37 cellular contexts compared by ENCODE assay signal in the genomic region with DNA sequence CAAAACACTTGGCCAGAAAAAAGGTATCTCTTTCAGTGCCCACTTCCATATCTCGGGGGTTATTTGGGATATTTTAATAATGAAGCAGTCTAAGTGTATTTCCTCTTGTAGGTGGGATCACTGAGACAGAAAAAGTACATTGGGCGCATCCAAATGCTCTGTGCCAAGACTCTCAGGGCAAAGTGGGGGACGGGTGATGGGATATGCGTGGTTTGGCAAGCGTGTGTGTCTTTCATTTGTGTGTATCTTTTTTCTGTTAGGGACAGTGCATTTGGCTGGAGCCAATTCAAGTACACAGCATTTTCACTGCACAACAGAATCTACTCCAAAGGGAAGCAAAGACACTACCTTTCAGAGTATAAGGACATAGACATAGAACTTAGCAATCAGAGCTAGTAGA. TPM values are rescaled to one million over a fixed set of nuclear protein-coding genes. Genes with fewer than 3 reads are reported as not detected.
"Had no signal": no experiment of that assay in that cellular context is flagged by ENCODE, and none has a peak within 500 bp of the region (broad histone marks: within the 10 kb centered on the region; RNA-seq: fewer than 3 reads in every experiment).

No MANE protein-coding gene starts in this region.

- H3K27me3 ChIP-seq: adrenal gland, body of pancreas, colonic mucosa, dorsolateral prefrontal cortex, esophagus muscularis mucosa, foreskin keratinocyte, gastrocnemius medialis had no signal

- H3K9me3 Mint-ChIP-seq: activated B cell treated with CpG ODN at 0.5 μM for 24 hours; activated CD8-positive, alpha-beta T cell treated with anti-CD3 and anti-CD28 coated beads for 36 hours; activated naive CD4-positive, alpha-beta T cell treated with anti-CD3 and anti-CD28 coated beads for 36 hours; activated naive CD4-positive, alpha-beta T cell treated with anti-CD3 and anti-CD28 coated beads, Interleukin-2, amount 50 U/mL, for 24 hours; activated naive CD8-positive, alpha-beta T cell treated with anti-CD3 and anti-CD28 coated beads for 36 hours; activated naive CD8-positive, alpha-beta T cell treated with anti-CD3 and anti-CD28 coated beads, Interleukin-2, amount 50 U/mL, for 24 hours; activated T-helper 1 cell treated with anti-CD3 and anti-CD28 coated beads, Interleukin-12 subunit alpha, Interleukin-12 subunit beta, Interleukin-2, Interleukin-4 antibody, amounts not matched to agents 30 ng/mL and 10 ng/mL and 1 ng/mL, durations not matched to agents 14 hours and 24 hours and 36 hours; activated T-helper 2 cell treated with anti-CD3 and anti-CD28 coated beads, Interferon-gamma antibody, Interleukin-2, Interleukin-4, amounts not matched to agents 10 μg/mL and 5 μg/mL and 100 μg/mL, durations not matched to agents 14 hours and 24 hours and 36 hours; dendritic cell treated with granulocyte-macrophage colony-stimulating factor and Interleukin-4, amounts not matched to agents 40 ng/mL and 50 ng/mL, for 4 days; endodermal cell; T-helper 2 cell treated with Interferon-gamma antibody and Interleukin-4, amounts not matched to agents 5 μg/mL and 100 μg/mL, for 36 hours had no signal

- H3K4me3 Mint-ChIP-seq: activated B cell treated with CpG ODN at 0.5 μM for 24 hours; activated CD8-positive, alpha-beta T cell treated with anti-CD3 and anti-CD28 coated beads for 36 hours; activated naive CD4-positive, alpha-beta T cell treated with anti-CD3 and anti-CD28 coated beads for 36 hours; activated naive CD4-positive, alpha-beta T cell treated with anti-CD3 and anti-CD28 coated beads, Interleukin-2, amount 50 U/mL, for 24 hours; activated naive CD8-positive, alpha-beta T cell treated with anti-CD3 and anti-CD28 coated beads for 36 hours; activated naive CD8-positive, alpha-beta T cell treated with anti-CD3 and anti-CD28 coated beads, Interleukin-2, amount 50 U/mL, for 24 hours; activated T-helper 1 cell treated with anti-CD3 and anti-CD28 coated beads, Interleukin-12 subunit alpha, Interleukin-12 subunit beta, Interleukin-2, Interleukin-4 antibody, amounts not matched to agents 30 ng/mL and 10 ng/mL and 1 ng/mL, durations not matched to agents 14 hours and 24 hours and 36 hours; dendritic cell treated with granulocyte-macrophage colony-stimulating factor and Interleukin-4, amounts not matched to agents 40 ng/mL and 50 ng/mL, for 4 days; endodermal cell; T-helper 17 cell; T-helper 2 cell treated with Interferon-gamma antibody and Interleukin-4, amounts not matched to agents 5 μg/mL and 100 μg/mL, for 36 hours had no signal

- H3K4me1 ChIP-seq: colonic mucosa, foreskin keratinocyte had no signal

- DNase-seq: activated B cell treated with CpG ODN at 0.5 μM for 24 hours; activated CD4-positive, alpha-beta T cell treated with anti-CD3 and anti-CD28 coated beads for 48 hours; activated CD4-positive, alpha-beta T cell treated with anti-CD3 and anti-CD28 coated beads, Interleukin-2, amount 50 U/mL, for 1 hour; activated CD4-positive, alpha-beta T cell treated with anti-CD3 and anti-CD28 coated beads, Interleukin-2, amount 50 U/mL, for 48 hours; activated CD8-positive, alpha-beta memory T cell treated with anti-CD3 and anti-CD28 coated beads for 24 hours; activated CD8-positive, alpha-beta T cell treated with anti-CD3 and anti-CD28 coated beads for 36 hours; activated effector memory CD4-positive, alpha-beta T cell treated with anti-CD3 and anti-CD28 coated beads, Interleukin-2, amount 50 U/mL, for 16 hours; activated naive CD4-positive, alpha-beta T cell treated with anti-CD3 and anti-CD28 coated beads for 36 hours; activated naive CD8-positive, alpha-beta T cell treated with anti-CD3 and anti-CD28 coated beads for 36 hours; activated naive CD8-positive, alpha-beta T cell treated with anti-CD3 and anti-CD28 coated beads, Interleukin-2, amount 50 U/mL, for 24 hours; activated T-cell treated with anti-CD3 and anti-CD28 coated beads, Interleukin-2, amount 50 U/mL, for 1 hour; activated T-cell treated with anti-CD3 and anti-CD28 coated beads, Interleukin-2, amount 50 U/mL, for 48 hours; adrenal gland; amygdala; aorta; body of pancreas; caudate nucleus; cerebellar nuclear complex; colonic mucosa; dorsolateral prefrontal cortex; effector memory CD4-positive, alpha-beta T cell; endodermal cell; erythroblast; foreskin keratinocyte; gastrocnemius medialis; glutamatergic neuron; T-helper 1 cell; T-helper 17 cell; T1000; WERI-Rb-1 had no signal

- H3K36me3 ChIP-seq: adrenal gland, colonic mucosa, esophagus muscularis mucosa, gastrocnemius medialis, WERI-Rb-1 had no signal

- H3K27ac ChIP-seq: adrenal gland, body of pancreas, colonic mucosa, esophagus muscularis mucosa, foreskin keratinocyte, gastrocnemius medialis, WERI-Rb-1 had no signal

- H3K4me1 Mint-ChIP-seq: activated naive CD4-positive, alpha-beta T cell treated with anti-CD3 and anti-CD28 coated beads, Interleukin-2, amount 50 U/mL, for 24 hours; activated naive CD8-positive, alpha-beta T cell treated with anti-CD3 and anti-CD28 coated beads, Interleukin-2, amount 50 U/mL, for 24 hours; T-helper 17 cell had no signal

- ATAC-seq: activated CD4-positive, CD25-positive, alpha-beta regulatory T cell treated with anti-CD3 and anti-CD28 coated beads, Interleukin-2, amount 50 U/mL, for 24 hours; activated CD8-positive, alpha-beta T cell treated with anti-CD3 and anti-CD28 coated beads for 36 hours; activated naive CD8-positive, alpha-beta T cell treated with anti-CD3 and anti-CD28 coated beads, Interleukin-2, amount 50 U/mL, for 24 hours; body of pancreas; foreskin keratinocyte; gastrocnemius medialis; T-helper 17 cell had no signal

- H3K27ac Mint-ChIP-seq: activated B cell treated with CpG ODN at 0.5 μM for 24 hours; activated CD8-positive, alpha-beta T cell treated with anti-CD3 and anti-CD28 coated beads for 36 hours; activated naive CD4-positive, alpha-beta T cell treated with anti-CD3 and anti-CD28 coated beads for 36 hours; activated naive CD4-positive, alpha-beta T cell treated with anti-CD3 and anti-CD28 coated beads, Interleukin-2, amount 50 U/mL, for 24 hours; activated naive CD8-positive, alpha-beta T cell treated with anti-CD3 and anti-CD28 coated beads for 36 hours; activated naive CD8-positive, alpha-beta T cell treated with anti-CD3 and anti-CD28 coated beads, Interleukin-2, amount 50 U/mL, for 24 hours; activated T-helper 1 cell treated with anti-CD3 and anti-CD28 coated beads, Interleukin-12 subunit alpha, Interleukin-12 subunit beta, Interleukin-2, Interleukin-4 antibody, amounts not matched to agents 30 ng/mL and 10 ng/mL and 1 ng/mL, durations not matched to agents 14 hours and 24 hours and 36 hours; activated T-helper 2 cell treated with anti-CD3 and anti-CD28 coated beads, Interferon-gamma antibody, Interleukin-2, Interleukin-4, amounts not matched to agents 10 μg/mL and 5 μg/mL and 100 μg/mL, durations not matched to agents 14 hours and 24 hours and 36 hours; dendritic cell treated with granulocyte-macrophage colony-stimulating factor and Interleukin-4, amounts not matched to agents 40 ng/mL and 50 ng/mL, for 4 days; endodermal cell; T-helper 17 cell; T-helper 2 cell treated with Interferon-gamma antibody and Interleukin-4, amounts not matched to agents 5 μg/mL and 100 μg/mL, for 36 hours had no signal

- H3K4me3 ChIP-seq: adrenal gland, body of pancreas, colonic mucosa, dorsolateral prefrontal cortex, esophagus muscularis mucosa, gastrocnemius medialis had no signal

- H3K36me3 Mint-ChIP-seq: activated naive CD4-positive, alpha-beta T cell treated with anti-CD3 and anti-CD28 coated beads, Interleukin-2, amount 50 U/mL, for 24 hours; activated naive CD8-positive, alpha-beta T cell treated with anti-CD3 and anti-CD28 coated beads for 36 hours had no signal

- H3K9me3 ChIP-seq: adrenal gland, body of pancreas, colonic mucosa, esophagus muscularis mucosa, gastrocnemius medialis had no signal

RNA-seq across cellular contexts. Expression of gene SSPN, which starts 29.3 kb away (rescaled TPM):
- total RNA-seq: activated CD8-positive, alpha-beta T cell treated with anti-CD3 and anti-CD28 coated beads for 36 hours; activated naive CD4-positive, alpha-beta T cell treated with anti-CD3 and anti-CD28 coated beads for 36 hours; activated naive CD8-positive, alpha-beta T cell treated with anti-CD3 and anti-CD28 coated beads for 36 hours; activated T-helper 1 cell treated with anti-CD3 and anti-CD28 coated beads, Interleukin-12 subunit alpha, Interleukin-12 subunit beta, Interleukin-2, Interleukin-4 antibody, amounts not matched to agents 30 ng/mL and 10 ng/mL and 1 ng/mL, durations not matched to agents 14 hours and 24 hours and 36 hours; activated T-helper 2 cell treated with anti-CD3 and anti-CD28 coated beads, Interferon-gamma antibody, Interleukin-2, Interleukin-4, amounts not matched to agents 10 μg/mL and 5 μg/mL and 100 μg/mL, durations not matched to agents 14 hours and 24 hours and 36 hours had no signal
